In genomic region chr2:120896904-120897303, GRCh38 we compare ENCODE assay signal across 1 cellular context.
TF ChIP-seq lines count a peak whose summit lies in the region.

No MANE protein-coding gene starts in this region.

TF ChIP-seq in WTC11, 78 proteins besides CTCF, POLR2A, EP300 and RAD21 (continued from another document):
- TF ChIP-seq FOXP4 (CRISPR knock-in tag; IDR thresholded peaks at IDR 0.05) = no peak
- TF ChIP-seq CREB1 (CRISPR knock-in tag; IDR thresholded peaks at IDR 0.05) = no peak
- TF ChIP-seq, protein P1, sequence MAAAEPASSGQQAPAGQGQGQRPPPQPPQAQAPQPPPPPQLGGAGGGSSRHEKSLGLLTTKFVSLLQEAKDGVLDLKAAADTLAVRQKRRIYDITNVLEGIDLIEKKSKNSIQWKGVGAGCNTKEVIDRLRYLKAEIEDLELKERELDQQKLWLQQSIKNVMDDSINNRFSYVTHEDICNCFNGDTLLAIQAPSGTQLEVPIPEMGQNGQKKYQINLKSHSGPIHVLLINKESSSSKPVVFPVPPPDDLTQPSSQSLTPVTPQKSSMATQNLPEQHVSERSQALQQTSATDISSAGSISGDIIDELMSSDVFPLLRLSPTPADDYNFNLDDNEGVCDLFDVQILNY (CRISPR knock-in tag; IDR thresholded peaks at IDR 0.05) = no peak
